14 cellular contexts compared by ENCODE assay signal in genomic region chr4:164949448-164950118, GRCh38. TPM values are rescaled to one million over a fixed set of nuclear protein-coding genes. Genes with fewer than 3 reads are reported as not detected.
DNase-seq lines count a peak whose midpoint lies in the region; ATAC-seq, FAIRE-seq and TF ChIP-seq lines count a peak whose summit lies in the region.
"Had no signal": no experiment of that assay in that cellular context is flagged by ENCODE, and none has a peak within 500 bp of the region (broad histone marks: within the 10 kb centered on the region; RNA-seq: fewer than 3 reads in every experiment).

No MANE protein-coding gene starts in this region.

- H4K20me1 ChIP-seq in GM23248 (ENCODE audit: insufficient read depth) (no peaks in the 10 kb centered on the region), keratinocyte (ENCODE audit: control insufficient read depth, extremely low read depth, insufficient read depth, low read length) (no peaks in the 10 kb centered on the region)

- dilution Hi-C loops in keratinocyte (cut with MboI; ENCODE audit: extremely low pct_ligation_motif_present, low sequenced_read_pairs): no loop called here

- 0% methylated on average over 1 of the region's 1 CpG for WGBS in GM23248 (ENCODE audit: low coverage in 1 of 2, low lambda C conversion rate in 2 of 2, missing lambda C conversion rate in 2 of 2), 2 experiments

- H3K4me1 ChIP-seq in GM23248 (ENCODE audit: insufficient read depth) (no peaks in the 10 kb centered on the region), keratinocyte (ENCODE audit: control insufficient read depth, extremely low read depth, insufficient read depth, low read length) (no peaks in the 10 kb centered on the region)
- H3K4me1 ChIP-seq: Caco-2, parathyroid adenoma had no signal

- no peaks in the 10 kb centered on the region for H3K9me3 ChIP-seq in GM23248 (ENCODE audit: low read depth)
- no peaks in the 10 kb centered on the region for H3K9me3 ChIP-seq in keratinocyte (ENCODE audit: control insufficient read depth, low read depth, low read length)
- H3K9me3 ChIP-seq: Caco-2 had no signal

- POLR2A ChIA-PET in GM10248 (lab: Yijun Ruan, JAX): no interaction called here

- in situ Hi-C loops in GM23248 (cut with MboI): no loop called here

- no peaks in the 10 kb centered on the region for H3K79me2 ChIP-seq in GM23248 (ENCODE audit: insufficient read depth)
- H3K79me2 ChIP-seq in keratinocyte (ENCODE audit: control insufficient read depth, insufficient read depth, low read length): no peaks in the 10 kb centered on the region
- H3K79me2 ChIP-seq: parathyroid adenoma had no signal

- H3K4me3 ChIP-seq in GM23248 (no peak overlapping the region), keratinocyte (ENCODE audit: control insufficient read depth in 2 of 3, extremely low read depth in 1 of 3, insufficient read depth in 2 of 3, low read depth in 1 of 3, low read length in 3 of 3) (no peak overlapping the region)

- H3K27ac ChIP-seq in GM23248 (no peak overlapping the region), keratinocyte (ENCODE audit: control insufficient read depth, insufficient read depth, low read length) (no peak overlapping the region)
- H3K27ac ChIP-seq: parathyroid adenoma had no signal

- peak; percentile 19 for TF ChIP-seq CTCF in GM10248 (IDR thresholded peaks at IDR 0.05; ENCODE audit: control extremely low read depth, extremely low read depth, low read depth, missing control alignments)
- peak; percentile 9 to 59 (median 49) for TF ChIP-seq CTCF in keratinocyte (optimal IDR thresholded peaks at IDR 0.05 in 1 of 3, IDR thresholded peaks at IDR 0.05 in 1 of 3, conservative IDR thresholded peaks at IDR 0.05 in 1 of 3; ENCODE audit: extremely low read depth in 1 of 3, insufficient read depth in 2 of 3, low read length in 3 of 3)

- peak; percentile 86 for FAIRE-seq in keratinocyte (lab: Jason Lieb, UNC)
- FAIRE-seq: islet of Langerhans, RCC 7860 had no signal

- H2AFZ ChIP-seq in GM23248 (peak overlapping the region; percentile 60; the same call in 1 of the 2 replicates), keratinocyte (ENCODE audit: control insufficient read depth, low read length) (no peak overlapping the region)
- H2AFZ ChIP-seq: parathyroid adenoma had no signal

- no peak for ATAC-seq in GM21529 (IDR thresholded peaks at IDR 0.05; ENCODE audit: unreplicated experiment)
- no peak for ATAC-seq in GM21723 (IDR thresholded peaks at IDR 0.05; ENCODE audit: unreplicated experiment)

- no peaks in the 10 kb centered on the region for H3K9me2 ChIP-seq in GM23248 (ENCODE audit: insufficient read depth)

- DNase-seq in GM10248 (ENCODE audit: extremely low spot score) (no peak), GM23248 (peak; percentile 50), OCI-M1 (lab: John Stamatoyannopoulos, UW) (peak; percentile 50), keratinocyte (ENCODE audit: low read depth, low spot score) (no peak), DMS79 (lab: John Stamatoyannopoulos, UW) (no peak), DMS153 (lab: John Stamatoyannopoulos, UW) (no peak)
- DNase-seq: activated CD4-positive, alpha-beta T cell treated with anti-CD3 and anti-CD28 coated beads for 1 hour; activated naive CD8-positive, alpha-beta T cell treated with anti-CD3 and anti-CD28 coated beads for 36 hours had no signal

- H3K9me1 ChIP-seq in keratinocyte (ENCODE audit: control insufficient read depth, extremely low read depth, insufficient read depth, low read length): no peaks in the 10 kb centered on the region

- no peaks in the 10 kb centered on the region for H3K36me3 ChIP-seq in GM23248 (ENCODE audit: low read depth)
- no peaks in the 10 kb centered on the region for H3K36me3 ChIP-seq in keratinocyte (ENCODE audit: control insufficient read depth in 2 of 2, extremely low read depth in 1 of 2, insufficient read depth in 2 of 2, low read length in 2 of 2)

- H3F3A ChIP-seq in GM23248 (ENCODE audit: insufficient read depth): no peaks in the 10 kb centered on the region

- H3K9ac ChIP-seq in GM23248 (no peak overlapping the region), keratinocyte (ENCODE audit: control insufficient read depth, extremely low read depth, insufficient read depth, low read length) (no peak overlapping the region)
- H3K9ac ChIP-seq: parathyroid adenoma had no signal

- H3K27me3 ChIP-seq in GM23248 (replicated peaks; ENCODE audit: insufficient read depth) (no peaks in the 10 kb centered on the region), keratinocyte (ENCODE audit: control insufficient read depth, extremely low read depth, insufficient read depth, low read length) (peaks cover 3% of the 10 kb centered on the region)

- CTCF ChIA-PET in GM10248 (lab: Yijun Ruan, JAX): interaction anchor here (0.7 to 6.8 kb wide), 7 partner anchors 12 to 170 kb away, joined by 3 to 98 read pairs (median 4); no protein-coding TSS in a partner anchor

- H3K4me2 ChIP-seq in GM23248 (ENCODE audit: unreplicated experiment) (no peak overlapping the region), keratinocyte (ENCODE audit: control insufficient read depth, extremely low read depth, insufficient read depth, low read depth, low read length) (no peak overlapping the region)

RNA-seq across cellular contexts. Expression of gene TRIM61, which starts 27.9 kb away (rescaled TPM):
- total RNA-seq in GM23248 (2014; rRNA removed; shearing (Covaris generic)): not detected in 2 replicates
- polyA plus RNA-seq in GM23248 (2016; fragmentation: Nextera tagmentation; extraction: Ambion mirVana) (0.18 TPM in 1 of 2 replicates, not detected in the other), keratinocyte (0.29 to 0.58 TPM (median 0.45 TPM) in 3 replicates)
- polyA plus RNA-seq in keratinocyte (2011; ENCODE audit: low read depth): not detected
- 0.25 and 0.55 TPM in 2 replicates for polyA plus RNA-seq in keratinocyte (2011; cell fraction: cytosol; rRNA removed)
- 0.34 and 0.44 TPM in 2 replicates for polyA plus RNA-seq in keratinocyte (2011; cell fraction: nucleus; rRNA removed)
- polyA plus RNA-seq in keratinocyte (2012; ENCODE audit: low replicate concordance): 0.26 TPM in 1 of 2 replicates, not detected in the other
- polyA minus RNA-seq in keratinocyte: 0.20 to 0.46 TPM (median 0.32 TPM) in 3 replicates
- polyA minus RNA-seq in keratinocyte (2011; cell fraction: cytosol; rRNA and poly(A)+ RNA removed): not detected
- 0.47 TPM in 1 of 2 replicates, not detected in the other for polyA minus RNA-seq in keratinocyte (2011; cell fraction: nucleus; rRNA and poly(A)+ RNA removed)
- total RNA-seq: Caco-2 had no signal

Comparison
In these comparisons a context has a peak if more than half of its experiments do, and no peak if none do; other contexts are left out.
1. DNase-seq: peak in GM23248 (single experiment) and OCI-M1 (single experiment); none in GM10248 (single experiment), keratinocyte (single experiment), DMS79 (single experiment) and DMS153 (single experiment).